ENCODE assay signal across 13 cellular contexts in the genomic region with DNA sequence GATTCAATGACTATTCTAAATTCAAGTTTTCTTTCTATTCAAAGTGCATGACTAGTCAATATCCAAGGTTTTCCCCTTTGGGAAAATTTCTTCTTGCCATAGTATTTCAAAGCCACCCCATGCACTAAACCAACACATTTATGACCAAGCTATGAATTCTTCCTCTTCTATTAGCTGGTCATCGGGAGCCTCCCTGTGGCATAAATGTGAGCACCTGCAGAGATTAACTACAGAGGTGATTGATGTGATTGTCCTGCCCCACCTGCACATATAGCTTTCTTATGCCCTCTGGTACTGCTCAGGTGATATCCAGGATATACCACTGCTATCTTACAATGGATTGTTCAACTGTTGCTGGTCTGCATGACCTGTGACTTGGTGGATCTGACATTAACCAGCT.
DNase-seq lines count a peak whose midpoint lies in the region; ATAC-seq and TF ChIP-seq lines count a peak whose summit lies in the region.
"Had no signal": no experiment of that assay in that cellular context is flagged by ENCODE, and none has a peak within 500 bp of the region (broad histone marks: within the 10 kb centered on the region; RNA-seq: fewer than 3 reads in every experiment).

No MANE protein-coding gene starts in this region.

- intact Hi-C loops in gastrocnemius medialis (cut with DNase I; ENCODE audit: low total_unique reads) = no loop called here

- no peak for ATAC-seq in gastrocnemius medialis
- ATAC-seq in GM21737 (IDR thresholded peaks at IDR 0.05; ENCODE audit: unreplicated experiment) = no peak

- H4K20me1 ChIP-seq in OCI-LY1 (ENCODE audit: insufficient read depth, low read length) = no peaks in the 10 kb centered on the region

- H3K27ac ChIP-seq in OCI-LY1 (ENCODE audit: low read depth, low read length, poor library complexity, severe bottlenecking) (no peak overlapping the region), VCaP (no peak overlapping the region), gastrocnemius medialis (no peak overlapping the region)

- H3K9me3 ChIP-seq in OCI-LY1 (ENCODE audit: low read length) = no peaks in the 10 kb centered on the region
- H3K9me3 ChIP-seq in gastrocnemius medialis = no peaks in the 10 kb centered on the region

- H2AFZ ChIP-seq in OCI-LY1 (ENCODE audit: low read length) = no peak overlapping the region

- in situ Hi-C loops in gastrocnemius medialis (cut with MboI; ENCODE audit: low sequenced_read_pairs in 4 of 4) = no loop called here

- H3K27me3 ChIP-seq in OCI-LY1 (ENCODE audit: insufficient read depth, low read length) (no peaks in the 10 kb centered on the region), gastrocnemius medialis (no peaks in the 10 kb centered on the region)

- H3F3A ChIP-seq in OCI-LY1 (ENCODE audit: insufficient read depth, low read length) = no peaks in the 10 kb centered on the region

- H3K4me1 ChIP-seq in OCI-LY1 (ENCODE audit: insufficient read depth, low read length, severe bottlenecking) (no peaks in the 10 kb centered on the region), gastrocnemius medialis (no peaks in the 10 kb centered on the region)

- H3K9ac ChIP-seq in OCI-LY1 (ENCODE audit: low read length) = no peak overlapping the region

- DNase-seq in ELR (ENCODE audit: low read depth) (peak; percentile 31), HT-29 (ENCODE audit: low spot score) (peak; percentile 24), NCI-H1105 treated with DMSO at 0.1 percent for 48 hours (lab: John Stamatoyannopoulos, UW) (no peak), CD1c-positive myeloid dendritic cell (ENCODE audit: extremely low spot score) (no peak), gastrocnemius medialis (no peak)
- DNase-seq: Calu3, GF-D8, GOT3, NCI-H2029 treated with DMSO at 0.1 percent for 48 hours, NCI-H510A had no signal

- H3K4me2 ChIP-seq in OCI-LY1 (ENCODE audit: low read length) = no peak overlapping the region

- no peaks in the 10 kb centered on the region for H3K9me2 ChIP-seq in OCI-LY1 (ENCODE audit: low read depth, low read length)

- H3K79me2 ChIP-seq in OCI-LY1 (ENCODE audit: insufficient read depth, low read length) = no peaks in the 10 kb centered on the region

- TF ChIP-seq POLR2A in gastrocnemius medialis (IDR thresholded peaks at IDR 0.05) = no peak

- H3K36me3 ChIP-seq in OCI-LY1 (ENCODE audit: insufficient read depth, low read length) (no peaks in the 10 kb centered on the region), gastrocnemius medialis (no peaks in the 10 kb centered on the region)

- H3K4me3 ChIP-seq in OCI-LY1 (ENCODE audit: low read depth, low read length, poor library complexity, severe bottlenecking) = no peak overlapping the region
- no peak overlapping the region for H3K4me3 ChIP-seq in gastrocnemius medialis

- TF ChIP-seq CTCF in OCI-LY1 (IDR thresholded peaks at IDR 0.05; ENCODE audit: low read length) = peak; percentile 24; the same call in 1 of the 2 replicates
- TF ChIP-seq CTCF in VCaP (conservative IDR thresholded peaks at IDR 0.05) = peak; percentile 68
- no peak for TF ChIP-seq CTCF in gastrocnemius medialis (IDR thresholded peaks at IDR 0.05 in 4 of 5, conservative IDR thresholded peaks at IDR 0.05 in 1 of 5)

Comparison
In these comparisons a context has a peak if more than half of its experiments do, and no peak if none do; other contexts are left out.
1. DNase-seq: peak in ELR (single experiment) and HT-29 (single experiment); none in NCI-H1105 treated with DMSO at 0.1 percent for 48 hours (single experiment), CD1c-positive myeloid dendritic cell (single experiment) and gastrocnemius medialis (0 of 2).
2. CTCF ChIP-seq: peak in OCI-LY1 (single experiment) and VCaP (single experiment); none in gastrocnemius medialis (0 of 5).